13 cellular contexts compared by ENCODE assay signal in the genomic region with DNA sequence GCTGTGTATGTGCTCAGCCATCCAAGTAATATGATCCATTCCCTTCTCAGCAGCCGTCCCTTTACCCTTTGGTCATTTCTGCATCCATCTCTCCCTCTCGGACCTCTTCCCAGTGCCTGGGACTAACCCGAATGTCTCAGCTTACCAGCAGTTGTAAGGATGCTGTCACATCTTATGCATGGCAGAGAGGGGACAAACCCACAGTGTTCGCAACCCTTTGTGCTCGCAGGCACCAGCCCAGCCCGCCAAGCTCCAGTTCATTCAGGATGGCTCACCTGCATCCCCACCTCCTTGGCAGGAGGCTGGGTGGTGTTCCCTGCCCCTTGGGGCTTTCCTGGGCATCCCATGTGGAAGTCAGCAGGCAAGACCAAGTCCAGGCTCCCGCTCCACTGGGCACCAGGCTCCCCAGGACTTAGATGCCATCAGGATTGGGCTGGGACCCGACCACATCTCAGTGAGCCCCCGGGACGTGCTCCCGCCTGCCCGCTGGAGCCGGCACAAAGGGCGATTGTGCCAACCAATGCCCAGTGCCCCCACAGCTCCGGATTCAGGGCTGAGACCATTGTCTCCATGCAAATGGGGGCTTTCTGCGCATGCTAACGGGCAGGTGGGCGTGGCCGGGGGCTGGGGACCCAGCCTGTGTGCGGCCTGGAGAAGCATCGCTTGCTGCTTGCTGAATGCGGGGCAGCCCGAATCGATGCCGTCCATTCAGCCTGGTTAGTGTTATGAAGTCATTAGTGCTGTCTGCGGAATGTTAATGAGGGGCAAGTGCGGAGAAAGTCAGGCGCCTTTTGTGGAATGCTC.
DNase-seq lines count a peak whose midpoint lies in the region; ATAC-seq and TF ChIP-seq lines count a peak whose summit lies in the region.
"Had no signal": no experiment of that assay in that cellular context is flagged by ENCODE, and none has a peak within 500 bp of the region (broad histone marks: within the 10 kb centered on the region; RNA-seq: fewer than 3 reads in every experiment).

No MANE protein-coding gene starts in this region.

- peaks cover 7 to 17% of the 10 kb centered on the region in 2 donors for H3K9me3 Mint-ChIP-seq in activated naive CD4-positive, alpha-beta T cell treated with anti-CD3 and anti-CD28 coated beads, Interleukin-2, amount 50 U/mL, for 72 hours
- peaks cover 2% of the 10 kb centered on the region for H3K9me3 Mint-ChIP-seq in activated naive CD4-positive, alpha-beta T cell treated with anti-CD3 and anti-CD28 coated beads, Interleukin-2, amount 10 ng/mL, durations not matched to agents 7 days and 5 days
- H3K9me3 Mint-ChIP-seq in activated CD8-positive, alpha-beta memory T cell treated with anti-CD3 and anti-CD28 coated beads, Interleukin-2, amount 10 ng/mL, durations not matched to agents 7 days and 5 days (ENCODE audit: low read depth): peaks cover 2% of the 10 kb centered on the region

- no peaks in the 10 kb centered on the region for H3K36me3 ChIP-seq in ascending aorta

- H3K4me1 Mint-ChIP-seq in activated naive CD4-positive, alpha-beta T cell treated with anti-CD3 and anti-CD28 coated beads, Interleukin-2, amount 10 ng/mL, durations not matched to agents 7 days and 5 days: peaks cover 3% of the 10 kb centered on the region
- no peaks in the 10 kb centered on the region for H3K4me1 Mint-ChIP-seq in activated CD8-positive, alpha-beta memory T cell treated with anti-CD3 and anti-CD28 coated beads, Interleukin-2, amount 10 ng/mL, durations not matched to agents 7 days and 5 days

- no peak for ATAC-seq in activated naive CD4-positive, alpha-beta T cell treated with anti-CD3 and anti-CD28 coated beads, Interleukin-2, amount 50 U/mL, for 72 hours
- ATAC-seq in activated CD8-positive, alpha-beta memory T cell treated with anti-CD3 and anti-CD28 coated beads, Interleukin-2, amount 10 ng/mL, durations not matched to agents 7 days and 5 days: no peak
- no peak for ATAC-seq in HG03378 (IDR thresholded peaks at IDR 0.05; ENCODE audit: unreplicated experiment)
- ATAC-seq: A549 had no signal

- H3K4me1 ChIP-seq in ascending aorta: no peaks in the 10 kb centered on the region
- H3K4me1 ChIP-seq: A549, Caco-2, upper lobe of left lung had no signal

- TF ChIP-seq CTCF in ascending aorta (IDR thresholded peaks at IDR 0.05): no peak

- peaks cover 13 to 24% of the 10 kb centered on the region in 2 donors for H3K36me3 Mint-ChIP-seq in activated naive CD4-positive, alpha-beta T cell treated with anti-CD3 and anti-CD28 coated beads, Interleukin-2, amount 50 U/mL, for 72 hours
- peaks cover 19% of the 10 kb centered on the region for H3K36me3 Mint-ChIP-seq in activated naive CD4-positive, alpha-beta T cell treated with anti-CD3 and anti-CD28 coated beads, Interleukin-2, amount 10 ng/mL, durations not matched to agents 7 days and 5 days
- H3K36me3 Mint-ChIP-seq in activated CD8-positive, alpha-beta memory T cell treated with anti-CD3 and anti-CD28 coated beads, Interleukin-2, amount 10 ng/mL, durations not matched to agents 7 days and 5 days: no peaks in the 10 kb centered on the region

- intact Hi-C loops in ascending aorta (cut with DNase I): no loop called here

- DNase-seq in activated naive CD4-positive, alpha-beta T cell treated with anti-CD3 and anti-CD28 coated beads, Interleukin-2, amount 50 U/mL, for 72 hours (ENCODE audit: low spot score in 2 of 2): peak; percentile 1 to 43
- no peak for DNase-seq in activated naive CD4-positive, alpha-beta T cell treated with anti-CD3 and anti-CD28 coated beads, Interleukin-2, amount 10 ng/mL, durations not matched to agents 7 days and 5 days
- DNase-seq in ascending aorta (ENCODE audit: low spot score in 2 of 2) (peak; percentile 5 to 56), left kidney (ENCODE audit: low read depth, low spot score) (peak; percentile 39), substantia nigra (lab: John Stamatoyannopoulos, UW) (peak in 48 of 49 donors; percentile 40 to 92 (median 73)), G401 (ENCODE audit: low spot score) (no peak)
- DNase-seq in activated CD8-positive, alpha-beta memory T cell treated with anti-CD3 and anti-CD28 coated beads, Interleukin-2, amount 10 ng/mL, durations not matched to agents 7 days and 5 days: no peak
- DNase-seq: Caco-2, kidney glomerular epithelial cell, nephron progenitor cell had no signal

- H3K27ac ChIP-seq in ascending aorta (no peak overlapping the region), substantia nigra (ENCODE audit: low read depth, low read length, poor library complexity, severe bottlenecking) (peak overlapping the region; percentile 87)
- H3K27ac ChIP-seq: A549, upper lobe of left lung had no signal

- CTCF ChIA-PET in activated naive CD4-positive, alpha-beta T cell treated with anti-CD3 and anti-CD28 coated beads, Interleukin-2, amount 10 ng/mL, durations not matched to agents 7 days and 5 days (lab: Charles Lee): no interaction called here
- CTCF ChIA-PET in activated CD8-positive, alpha-beta memory T cell treated with anti-CD3 and anti-CD28 coated beads, Interleukin-2, amount 10 ng/mL, durations not matched to agents 7 days and 5 days (lab: Charles Lee): no interaction called here

- no peaks in the 10 kb centered on the region for H3K27me3 ChIP-seq in ascending aorta
- H3K27me3 ChIP-seq: upper lobe of left lung had no signal

- H3K9me3 ChIP-seq in ascending aorta: no peaks in the 10 kb centered on the region
- H3K9me3 ChIP-seq: Caco-2, upper lobe of left lung had no signal

- no peaks in the 10 kb centered on the region for H3K27me3 Mint-ChIP-seq in activated naive CD4-positive, alpha-beta T cell treated with anti-CD3 and anti-CD28 coated beads, Interleukin-2, amount 10 ng/mL, durations not matched to agents 7 days and 5 days
- H3K27me3 Mint-ChIP-seq in activated CD8-positive, alpha-beta memory T cell treated with anti-CD3 and anti-CD28 coated beads, Interleukin-2, amount 10 ng/mL, durations not matched to agents 7 days and 5 days: peaks cover 5% of the 10 kb centered on the region

- H3K4me3 ChIP-seq in ascending aorta: no peak overlapping the region
- H3K4me3 ChIP-seq: A549, upper lobe of left lung had no signal

- in situ Hi-C loops in G401 (cut with HindIII; ENCODE audit: low sequenced_read_pairs): no loop called here

- no peak overlapping the region for H3K27ac Mint-ChIP-seq in activated naive CD4-positive, alpha-beta T cell treated with anti-CD3 and anti-CD28 coated beads, Interleukin-2, amount 50 U/mL, for 72 hours
- no peak overlapping the region for H3K27ac Mint-ChIP-seq in activated naive CD4-positive, alpha-beta T cell treated with anti-CD3 and anti-CD28 coated beads, Interleukin-2, amount 10 ng/mL, durations not matched to agents 7 days and 5 days
- H3K27ac Mint-ChIP-seq in activated CD8-positive, alpha-beta memory T cell treated with anti-CD3 and anti-CD28 coated beads, Interleukin-2, amount 10 ng/mL, durations not matched to agents 7 days and 5 days: no peak overlapping the region
- H3K27ac Mint-ChIP-seq: nephron progenitor cell had no signal

- H3K4me3 Mint-ChIP-seq in activated naive CD4-positive, alpha-beta T cell treated with anti-CD3 and anti-CD28 coated beads, Interleukin-2, amount 10 ng/mL, durations not matched to agents 7 days and 5 days: no peak overlapping the region
- H3K4me3 Mint-ChIP-seq in activated CD8-positive, alpha-beta memory T cell treated with anti-CD3 and anti-CD28 coated beads, Interleukin-2, amount 10 ng/mL, durations not matched to agents 7 days and 5 days: no peak overlapping the region
- H3K4me3 Mint-ChIP-seq: nephron progenitor cell had no signal

Comparison
In these comparisons a context has a peak if more than half of its experiments do, and no peak if none do; other contexts are left out.
1. DNase-seq: peak in activated naive CD4-positive, alpha-beta T cell treated with anti-CD3 and anti-CD28 coated beads, Interleukin-2, amount 50 U/mL, for 72 hours (2 of 2), ascending aorta (2 of 2), left kidney (single experiment) and substantia nigra (48 of 49); none in activated naive CD4-positive, alpha-beta T cell treated with anti-CD3 and anti-CD28 coated beads, Interleukin-2, amount 10 ng/mL, durations not matched to agents 7 days and 5 days (single experiment), G401 (single experiment) and activated CD8-positive, alpha-beta memory T cell treated with anti-CD3 and anti-CD28 coated beads, Interleukin-2, amount 10 ng/mL, durations not matched to agents 7 days and 5 days (single experiment).